Comparison of ENCODE assay signal across 9 cellular contexts in the genomic region with DNA sequence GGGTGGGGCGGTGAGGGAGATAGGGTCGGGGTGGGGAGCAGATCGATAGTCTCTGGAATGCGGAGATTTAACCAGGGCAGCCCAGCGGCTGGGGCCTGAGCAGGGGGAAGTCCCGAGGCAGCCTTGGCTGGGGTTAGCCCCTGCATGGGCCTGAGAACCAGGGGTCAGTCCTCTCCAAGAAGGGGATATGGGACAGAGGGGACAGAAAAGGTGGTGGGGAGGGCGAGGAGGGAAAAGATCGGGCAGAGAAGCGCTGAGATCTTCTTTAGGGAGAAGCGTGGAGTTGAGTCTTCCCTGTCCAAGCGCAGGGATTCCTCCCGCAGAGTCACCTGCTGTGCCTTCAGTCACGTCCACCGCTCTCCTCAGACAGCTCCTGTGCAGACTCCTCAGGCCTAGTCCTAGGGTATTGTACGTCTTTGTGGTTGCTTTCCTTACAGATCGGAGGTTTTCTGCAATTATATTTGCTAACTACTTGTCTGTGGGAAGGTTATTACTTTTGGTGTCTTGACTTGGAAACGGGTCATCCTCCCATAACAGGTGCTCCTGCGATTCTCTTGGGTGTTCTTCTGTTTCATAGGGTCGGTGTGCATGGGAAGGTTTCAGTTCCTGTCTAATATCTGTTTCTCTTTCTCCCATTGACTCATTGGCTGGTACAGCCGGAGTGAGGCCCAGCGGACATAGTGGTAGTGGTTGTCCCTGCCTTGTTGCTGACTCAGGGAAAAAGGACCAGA. TPM values are rescaled to one million over a fixed set of nuclear protein-coding genes. Genes with fewer than 3 reads are reported as not detected.
DNase-seq lines count a peak whose midpoint lies in the region; ATAC-seq and TF ChIP-seq lines count a peak whose summit lies in the region.
"Had no signal": no experiment of that assay in that cellular context is flagged by ENCODE, and none has a peak within 500 bp of the region (broad histone marks: within the 10 kb centered on the region; RNA-seq: fewer than 3 reads in every experiment).

No MANE protein-coding gene starts in this region.

- peak; percentile 65 for ATAC-seq in GM18907 (IDR thresholded peaks at IDR 0.05; ENCODE audit: unreplicated experiment)
- ATAC-seq in HG02610 (IDR thresholded peaks at IDR 0.05; ENCODE audit: unreplicated experiment) = peak; percentile 61
- peak in 3 of 4 donors; percentile 14 to 43 (median 17) for ATAC-seq in right lobe of liver

- CTCF ChIA-PET in OCI-LY7 (lab: Charles Lee; ENCODE audit: unreplicated experiment) = no interaction called here

- no peak for TF ChIP-seq POLR2A in right lobe of liver (IDR thresholded peaks at IDR 0.05)

- no peaks in the 10 kb centered on the region for H3K9me2 ChIP-seq in OCI-LY7 (ENCODE audit: insufficient read depth, low read length)

- peak overlapping the region; percentile 79 for H3K27ac ChIP-seq in OCI-LY7 (ENCODE audit: low read depth, low read length, poor library complexity, severe bottlenecking)
- peak overlapping the region in 2 of 3 donors; percentile 53 to 60 for H3K27ac ChIP-seq in right lobe of liver
- H3K27ac ChIP-seq: SJSA1 had no signal

- H2AFZ ChIP-seq in OCI-LY7 (ENCODE audit: low read length) = peak overlapping the region; percentile 44; the same call in 1 of the 2 replicates

- H3K4me3 ChIP-seq in OCI-LY7 (ENCODE audit: low read depth, low read length, poor library complexity, severe bottlenecking) (peak overlapping the region; percentile 65), right lobe of liver (peak overlapping the region in 2 of 3 donors; percentile 21 to 41)
- H3K4me3 ChIP-seq: SJSA1 had no signal

- H3K27me3 ChIP-seq in right lobe of liver = no peaks in the 10 kb centered on the region

- BruUV-seq in OCI-LY7 (replicated peaks; lab: Mats Ljungman, UMichigan) = no TSS peak

- peaks cover 5% of the 10 kb centered on the region; the same call in 1 of the 2 replicates for H3K79me2 ChIP-seq in OCI-LY7 (ENCODE audit: insufficient read depth, low read depth, low read length)

- 42% methylated on average over 20 of the region's 21 CpGs for WGBS in right lobe of liver (ENCODE audit: insufficient coverage, low coverage, low lambda C conversion rate, missing lambda C conversion rate)

- H3K4me1 ChIP-seq in OCI-LY7 (ENCODE audit: insufficient read depth, low read length, poor library complexity, severe bottlenecking) (peaks cover 77% of the 10 kb centered on the region), right lobe of liver (no peaks in the 10 kb centered on the region)

- intact Hi-C loops in OCI-LY7 (cut with micrococcal nuclease; ENCODE audit: unreplicated experiment) = no loop called here
- intact Hi-C loops in right lobe of liver (cut with DNase I) = no loop called here

- H3K9me3 ChIP-seq in OCI-LY7 (ENCODE audit: low read length) (no peaks in the 10 kb centered on the region), right lobe of liver (no peaks in the 10 kb centered on the region)
- H3K9me3 ChIP-seq: SJSA1 had no signal

- H3K4me2 ChIP-seq in OCI-LY7 (ENCODE audit: low read length) = peak overlapping the region; percentile 72

- no peak for TF ChIP-seq CTCF in OCI-LY7 (conservative IDR thresholded peaks at IDR 0.05; ENCODE audit: low read length)
- TF ChIP-seq CTCF in right lobe of liver (IDR thresholded peaks at IDR 0.05) = no peak

- H3K36me3 ChIP-seq in OCI-LY7 (ENCODE audit: insufficient read depth, low read length) = no peaks in the 10 kb centered on the region
- H3K36me3 ChIP-seq in right lobe of liver = no peaks in the 10 kb centered on the region
- H3K36me3 ChIP-seq: SJSA1 had no signal

- no peaks in the 10 kb centered on the region for H4K20me1 ChIP-seq in OCI-LY7 (ENCODE audit: insufficient read depth, low read length)

- POLR2A ChIA-PET in OCI-LY7 (lab: Charles Lee) = interaction anchor here (1.2 kb wide), 1 partner anchor 173 kb away, joined by 3 read pairs; no protein-coding TSS in a partner anchor

- DNase-seq in OCI-LY7 (ENCODE audit: low spot score) = peak; percentile 85
- no peak for DNase-seq in right lobe of liver
- DNase-seq in LoVo (ENCODE audit: low spot score) = no peak
- no peak for DNase-seq in COLO829 (ENCODE audit: low spot score)
- DNase-seq in NCI-H1105 (lab: John Stamatoyannopoulos, UW) = no peak
- DNase-seq in DMS53 treated with DMSO at 0.1 percent for 48 hours (lab: John Stamatoyannopoulos, UW; ENCODE audit: unreplicated experiment) = no peak

RNA-seq across cellular contexts. Expression of a gene that starts 1.0 kb away (rescaled TPM):
- 6.7 and 7.4 TPM in 2 replicates for total RNA-seq in OCI-LY7 (2014; rRNA removed; shearing (Covaris generic))
- 1.8 and 3.5 TPM in 2 replicates for total RNA-seq in OCI-LY7 (2022)
- 10 to 100 TPM in 1 of 6 experiments, 1 to 10 TPM in 5; 4.8 to 16.6 (median 6.6) TPM for total RNA-seq in right lobe of liver
- total RNA-seq: SJSA1 had no signal

RNA-seq across cellular contexts. Expression of a gene that starts 35.5 kb away (rescaled TPM):
- 9.4 and 19.5 TPM in 2 replicates for total RNA-seq in OCI-LY7 (2014; rRNA removed; shearing (Covaris generic))
- total RNA-seq in OCI-LY7 (2022) (1.1 and 2.0 TPM in 2 replicates), right lobe of liver (100 to 1,000 TPM; 120 to 215 (median 131) TPM)

Comparison
In these comparisons a context has a peak if more than half of its experiments do, and no peak if none do; other contexts are left out.
1. RNA of a gene that starts 35.5 kb away (total RNA-seq): 120 to 215 TPM in right lobe of liver; 1.1 to 19.5 TPM in OCI-LY7; every median in the first group is over 4 times any median in the second.
2. Peak in every context shown above with its lines, with median percentiles within 50 percentile points of each other: ATAC-seq.